ENCODE assay signal across 35 cellular contexts in genomic region chr11:87753143-87753542, GRCh38.
"Had no signal": no experiment of that assay in that cellular context is flagged by ENCODE, and none has a peak within 500 bp of the region (broad histone marks: within the 10 kb centered on the region; RNA-seq: fewer than 3 reads in every experiment).

No MANE protein-coding gene starts in this region.

- H3K27ac ChIP-seq: KMS-11 had no signal

- H3K36me3 ChIP-seq: MG63 had no signal

- H3K4me3 ChIP-seq: MG63 had no signal

- H3K9me3 ChIP-seq: MG63 had no signal

- DNase-seq: Karpas-422, Kasumi-1, KG1, MG63, MM.1S, MV-4-11, NCI-H1048, NCI-H1092, NCI-H1092 treated with DMSO at 0.1 percent for 48 hours, NCI-H1105, NCI-H1105 treated with DMSO at 0.1 percent for 48 hours, NCI-H1417, NCI-H1417 treated with DMSO at 0.1 percent for 48 hours, NCI-H1436, NCI-H1436 treated with DMSO at 0.1 percent for 48 hours, NCI-H146, NCI-H1694, NCI-H1694 treated with DMSO at 0.1 percent for 48 hours, NCI-H187, NCI-H187 treated with DMSO at 0.1 percent for 48 hours, NCI-H1930, NCI-H2029, NCI-H2029 treated with DMSO at 0.1 percent for 48 hours, NCI-H2081, NCI-H2081 treated with DMSO at 0.1 percent for 48 hours, NCI-H2107, NCI-H2171, NCI-H2171 treated with DMSO at 0.1 percent for 48 hours, NCI-H2227 treated with DMSO at 0.1 percent for 48 hours, NCI-H226, NCI-H345, NCI-H446, NCI-H446 treated with DMSO at 0.1 percent for 48 hours, NCI-H510A had no signal

- H3K27me3 ChIP-seq: MG63 had no signal
